ENCODE assay signal across 8 cellular contexts in genomic region chr4:71004281-71004851, GRCh38. TPM values are rescaled to one million over a fixed set of nuclear protein-coding genes. Genes with fewer than 3 reads are reported as not detected.
DNase-seq lines count a peak whose midpoint lies in the region; ATAC-seq and TF ChIP-seq lines count a peak whose summit lies in the region.

No MANE protein-coding gene starts in this region.

- no peak overlapping the region for H2AFZ ChIP-seq in osteoblast (ENCODE audit: low read length)

- H3K4me3 Mint-ChIP-seq in T-cell, result peak overlapping the region; percentile 41 to 74 (median 65)

- H3K4me1 ChIP-seq in BLaER1 treated with 17β-estradiol and CSF1 and Interleukin-3, amounts not matched to agents 10 nM and 100 nM, result peaks cover 15 to 40% (median 27%) of the 10 kb centered on the region in 10 experiments
- H3K4me1 ChIP-seq in osteoblast (ENCODE audit: insufficient read depth, low read length), result peaks cover 11% of the 10 kb centered on the region

- peak overlapping the region; percentile 90 to 91 for H3K27ac Mint-ChIP-seq in T-cell

- peaks cover 37% of the 10 kb centered on the region for H3K36me3 Mint-ChIP-seq in T-cell

- H3K27ac ChIP-seq in BLaER1 treated with 17β-estradiol and CSF1 and Interleukin-3, amounts not matched to agents 10 nM and 100 nM, result peak overlapping the region in 1 of 11 experiments; percentile 28; a peak in 2 of 22 replicates
- no peak overlapping the region for H3K27ac ChIP-seq in osteoblast (ENCODE audit: low read depth, low read length)

- H3K27me3 ChIP-seq in BLaER1 treated with 17β-estradiol and CSF1 and Interleukin-3, amounts not matched to agents 10 nM and 100 nM, result no peaks in the 10 kb centered on the region
- H3K27me3 ChIP-seq in osteoblast (ENCODE audit: insufficient read depth, low read length), result no peaks in the 10 kb centered on the region

- H4K20me1 ChIP-seq in BLaER1 treated with 17β-estradiol and CSF1 and Interleukin-3, amounts not matched to agents 10 nM and 100 nM, result peaks cover 27 to 84% (median 63%) of the 10 kb centered on the region in 11 experiments; a peak in 21 of 22 replicates
- no peaks in the 10 kb centered on the region for H4K20me1 ChIP-seq in osteoblast (ENCODE audit: insufficient read depth, low read length)

- H3K79me2 ChIP-seq in osteoblast (ENCODE audit: insufficient read depth, low read length), result peaks cover 77% of the 10 kb centered on the region

- DNase-seq in T-cell (peak in 33 of 34 experiments; percentile 11 to 83 (median 69)), osteoblast (ENCODE audit: insufficient read length, low spot score, missing footprints) (no peak), AG08395 (ENCODE audit: low spot score) (no peak)
- peak; percentile 40 for DNase-seq in effector CD4-positive, alpha-beta T cell

- CTCF ChIA-PET in T-cell (lab: Charles Lee), result interaction anchor here (0.6 to 2.0 kb wide), 5 partner anchors 10 to 356 kb away, joined by 3 to 9 read pairs (median 5); partner anchors contain the start of gene DCK (in 2 of the 2)

- peaks cover 0 to 7% (median 4%) of the 10 kb centered on the region in 3 donors for H3K9me3 Mint-ChIP-seq in T-cell

- no peak for TF ChIP-seq CTCF in osteoblast (IDR thresholded peaks at IDR 0.05; ENCODE audit: extremely low read depth, low read depth, low read length)

- peaks cover 87 to 90% (median 87%) of the 10 kb centered on the region in 3 donors for H3K4me1 Mint-ChIP-seq in T-cell

- no peak overlapping the region for H3K4me3 ChIP-seq in BLaER1 treated with 17β-estradiol and CSF1 and Interleukin-3, amounts not matched to agents 10 nM and 100 nM
- no peak overlapping the region for H3K4me3 ChIP-seq in osteoblast (ENCODE audit: insufficient read depth, low read length)

- peak overlapping the region; percentile 3 to 72 (median 39); a peak in 16 of 22 replicates for H3K4me2 ChIP-seq in BLaER1 treated with 17β-estradiol and CSF1 and Interleukin-3, amounts not matched to agents 10 nM and 100 nM
- no peak overlapping the region for H3K4me2 ChIP-seq in osteoblast (ENCODE audit: insufficient read depth, low read length)

- ATAC-seq in GM19468 (IDR thresholded peaks at IDR 0.05; ENCODE audit: extremely low read depth, unreplicated experiment) (peak; percentile 7), T-cell (replicated peaks in 1 of 4) (peak; percentile 76 to 88 (median 80)), HG03280 (IDR thresholded peaks at IDR 0.05; ENCODE audit: unreplicated experiment) (no peak), HG03175 (IDR thresholded peaks at IDR 0.05; ENCODE audit: unreplicated experiment) (no peak)

- H3K9me3 ChIP-seq in BLaER1 treated with 17β-estradiol and CSF1 and Interleukin-3, amounts not matched to agents 10 nM and 100 nM (replicated peaks in 1 of 11), result peaks cover under 1 to 28% (median 23%) of the 10 kb centered on the region in 11 experiments; a peak in 20 of 22 replicates
- H3K9me3 ChIP-seq in osteoblast (ENCODE audit: low read depth, low read length), result no peaks in the 10 kb centered on the region

- no peaks in the 10 kb centered on the region for H3K27me3 Mint-ChIP-seq in T-cell

- peak overlapping the region in 5 of 11 experiments; percentile 1 to 31 (median 23); a peak in 2 of 22 replicates for H3K9ac ChIP-seq in BLaER1 treated with 17β-estradiol and CSF1 and Interleukin-3, amounts not matched to agents 10 nM and 100 nM

- POLR2A ChIA-PET in T-cell (lab: Charles Lee), result interaction anchor here in 1 of 2 donors (1.1 kb wide), 1 partner anchor 10 kb away, joined by 3 read pairs; no protein-coding TSS in a partner anchor

- H3K36me3 ChIP-seq in BLaER1 treated with 17β-estradiol and CSF1 and Interleukin-3, amounts not matched to agents 10 nM and 100 nM, result peaks cover 23 to 87% (median 55%) of the 10 kb centered on the region in 11 experiments; a peak in 21 of 22 replicates
- H3K36me3 ChIP-seq in osteoblast (ENCODE audit: insufficient read depth, low read length), result no peaks in the 10 kb centered on the region

RNA-seq across cellular contexts. Expression of gene DCK, which starts 10.9 kb away (rescaled TPM):
- total RNA-seq in T-cell (10 to 100 TPM; 25.9 to 50.7 (median 42.1) TPM), osteoblast (13.8 and 16.5 TPM in 2 replicates)

Comparison
In these comparisons a context has a peak if more than half of its experiments do, and no peak if none do; other contexts are left out.
1. ATAC-seq: peak in GM19468 (single experiment) and T-cell (4 of 4); none in HG03280 (single experiment) and HG03175 (single experiment).
2. DNase-seq: peak in T-cell (33 of 34) and effector CD4-positive, alpha-beta T cell (single experiment); none in osteoblast (single experiment) and AG08395 (single experiment).